In the genomic region with DNA sequence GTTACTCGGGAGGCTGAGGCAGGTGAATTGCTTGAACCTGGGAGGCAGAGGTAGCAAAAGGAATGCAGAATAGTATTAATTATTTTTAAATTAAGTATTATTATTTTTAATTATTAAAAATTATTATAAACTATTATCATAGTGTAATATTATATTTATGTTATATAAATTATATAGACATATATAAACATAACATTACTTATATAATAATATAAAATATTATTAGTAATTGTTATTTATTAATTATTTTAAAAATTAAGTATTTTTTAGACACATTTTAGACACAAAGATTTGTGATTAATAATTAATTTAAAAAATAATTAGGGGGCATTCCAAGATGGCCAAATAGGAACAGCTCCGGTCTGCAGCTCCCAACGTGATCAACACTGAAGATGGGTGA, we compare ENCODE assay signal across 2 cellular contexts.
TF ChIP-seq lines count a peak whose summit lies in the region.

No MANE protein-coding gene starts in this region.

TF ChIP-seq in H1, 55 proteins besides CTCF, POLR2A, EP300 and RAD21:
- TF ChIP-seq SRF (IDR thresholded peaks at IDR 0.05; ENCODE audit: low read depth, low read length) = no peak
- no peak for TF ChIP-seq CHD7 (IDR thresholded peaks at IDR 0.05; ENCODE audit: insufficient replicate concordance, low read length)
- no peak for TF ChIP-seq SAP30 (IDR thresholded peaks at IDR 0.05; ENCODE audit: insufficient read depth, insufficient replicate concordance, low read length)
- TF ChIP-seq GABPA (IDR thresholded peaks at IDR 0.05; ENCODE audit: borderline replicate concordance, insufficient read depth, low read length) = no peak
- TF ChIP-seq ZNF274 (IDR thresholded peaks at IDR 0.05; ENCODE audit: borderline replicate concordance, extremely low read depth, low read length) = no peak
- TF ChIP-seq KDM4A (IDR thresholded peaks at IDR 0.05; ENCODE audit: low read depth, low read length, severe bottlenecking) = no peak
- TF ChIP-seq SIX5 (IDR thresholded peaks at IDR 0.05; ENCODE audit: low read depth, low read length) = no peak
- no peak for TF ChIP-seq GTF2F1 (IDR thresholded peaks at IDR 0.05; ENCODE audit: borderline replicate concordance, low read depth, low read length)
- no peak for TF ChIP-seq E2F6 (IDR thresholded peaks at IDR 0.05)
- TF ChIP-seq RXRA (IDR thresholded peaks at IDR 0.05; ENCODE audit: insufficient read depth, low read depth, low read length) = no peak
- TF ChIP-seq BRCA1 (IDR thresholded peaks at IDR 0.05; ENCODE audit: low read depth, low read length) = no peak
- no peak for TF ChIP-seq ASH2L (IDR thresholded peaks at IDR 0.05; ENCODE audit: low read length)

TF ChIP-seq in HepG2, 621 proteins besides CTCF, POLR2A, EP300 and RAD21:
- TF ChIP-seq, protein P1, sequence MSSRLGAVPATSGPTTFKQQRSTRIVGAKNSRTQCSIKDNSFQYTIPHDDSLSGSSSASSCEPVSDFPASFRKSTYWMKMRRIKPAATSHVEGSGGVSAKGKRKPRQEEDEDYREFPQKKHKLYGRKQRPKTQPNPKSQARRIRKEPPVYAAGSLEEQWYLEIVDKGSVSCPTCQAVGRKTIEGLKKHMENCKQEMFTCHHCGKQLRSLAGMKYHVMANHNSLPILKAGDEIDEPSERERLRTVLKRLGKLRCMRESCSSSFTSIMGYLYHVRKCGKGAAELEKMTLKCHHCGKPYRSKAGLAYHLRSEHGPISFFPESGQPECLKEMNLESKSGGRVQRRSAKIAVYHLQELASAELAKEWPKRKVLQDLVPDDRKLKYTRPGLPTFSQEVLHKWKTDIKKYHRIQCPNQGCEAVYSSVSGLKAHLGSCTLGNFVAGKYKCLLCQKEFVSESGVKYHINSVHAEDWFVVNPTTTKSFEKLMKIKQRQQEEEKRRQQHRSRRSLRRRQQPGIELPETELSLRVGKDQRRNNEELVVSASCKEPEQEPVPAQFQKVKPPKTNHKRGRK (CRISPR knock-in tag; IDR thresholded peaks at IDR 0.05) = no peak
- TF ChIP-seq HES4 (CRISPR knock-in tag; IDR thresholded peaks at IDR 0.05; ENCODE audit: borderline replicate concordance) (no peak), KLF13 (CRISPR knock-in tag; IDR thresholded peaks at IDR 0.05) (no peak), PITX1 (CRISPR knock-in tag; IDR thresholded peaks at IDR 0.05) (no peak), SUZ12 (IDR thresholded peaks at IDR 0.05; ENCODE audit: low read depth, low read length) (no peak), ZNF354B (CRISPR knock-in tag; IDR thresholded peaks at IDR 0.05) (no peak), ZNF703 (CRISPR knock-in tag; IDR thresholded peaks at IDR 0.05; ENCODE audit: borderline replicate concordance) (no peak), ZNF747 (CRISPR knock-in tag; IDR thresholded peaks at IDR 0.05; ENCODE audit: borderline replicate concordance) (no peak)
- TF ChIP-seq, protein P2, sequence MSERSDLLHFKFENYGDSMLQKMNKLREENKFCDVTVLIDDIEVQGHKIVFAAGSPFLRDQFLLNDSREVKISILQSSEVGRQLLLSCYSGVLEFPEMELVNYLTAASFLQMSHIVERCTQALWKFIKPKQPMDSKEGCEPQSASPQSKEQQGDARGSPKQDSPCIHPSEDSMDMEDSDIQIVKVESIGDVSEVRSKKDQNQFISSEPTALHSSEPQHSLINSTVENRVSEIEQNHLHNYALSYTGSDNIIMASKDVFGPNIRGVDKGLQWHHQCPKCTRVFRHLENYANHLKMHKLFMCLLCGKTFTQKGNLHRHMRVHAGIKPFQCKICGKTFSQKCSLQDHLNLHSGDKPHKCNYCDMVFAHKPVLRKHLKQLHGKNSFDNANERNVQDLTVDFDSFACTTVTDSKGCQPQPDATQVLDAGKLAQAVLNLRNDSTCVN (CRISPR knock-in tag; IDR thresholded peaks at IDR 0.05; ENCODE audit: borderline replicate concordance) = no peak
